In genomic region chr9:77960356-77961153, GRCh38 we compare ENCODE assay signal across 18 cellular contexts.
DNase-seq lines count a peak whose midpoint lies in the region; ATAC-seq and TF ChIP-seq lines count a peak whose summit lies in the region.
"Had no signal": no experiment of that assay in that cellular context is flagged by ENCODE, and none has a peak within 500 bp of the region (broad histone marks: within the 10 kb centered on the region; RNA-seq: fewer than 3 reads in every experiment).

No MANE protein-coding gene starts in this region.

- no peak for TF ChIP-seq CTCF in Loucy (conservative IDR thresholded peaks at IDR 0.05; ENCODE audit: low read length)
- TF ChIP-seq CTCF in neural progenitor cell (IDR thresholded peaks at IDR 0.05) = no peak
- TF ChIP-seq CTCF in type B pancreatic cell (conservative IDR thresholded peaks at IDR 0.05) = no peak

- no peaks in the 10 kb centered on the region for H3K27me3 ChIP-seq in Loucy (ENCODE audit: insufficient read depth, low read length, poor library complexity, severe bottlenecking)
- no peaks in the 10 kb centered on the region for H3K27me3 ChIP-seq in neural progenitor cell

- no peak overlapping the region for H3K4me3 ChIP-seq in Loucy (ENCODE audit: low read length, poor library complexity, severe bottlenecking)
- no peak overlapping the region for H3K4me3 ChIP-seq in neural progenitor cell
- H3K4me3 ChIP-seq: skin epidermis had no signal

- H3K4me1 ChIP-seq in Loucy (ENCODE audit: insufficient read depth, low read length, poor library complexity, severe bottlenecking) (peaks cover 93% of the 10 kb centered on the region), neural progenitor cell (peaks cover 41% of the 10 kb centered on the region)

- peaks cover 86% of the 10 kb centered on the region for H4K20me1 ChIP-seq in Loucy (ENCODE audit: insufficient read depth, low read length, poor library complexity, severe bottlenecking)
- peaks cover 72% of the 10 kb centered on the region for H4K20me1 ChIP-seq in neural progenitor cell (ENCODE audit: low read depth)

- H3K9me2 ChIP-seq in Loucy (replicated peaks; ENCODE audit: low read depth, low read length) = no peaks in the 10 kb centered on the region

- H3K36me3 Mint-ChIP-seq in neural progenitor cell = peaks cover 12% of the 10 kb centered on the region
- no peaks in the 10 kb centered on the region for H3K36me3 Mint-ChIP-seq in type B pancreatic cell

- H3K79me2 ChIP-seq in Loucy (ENCODE audit: insufficient read depth, low read length) = peaks cover 100% of the 10 kb centered on the region
- H3K79me2 ChIP-seq in neural progenitor cell (ENCODE audit: low read depth) = peaks cover 100% of the 10 kb centered on the region

- H3K4me2 ChIP-seq in Loucy (ENCODE audit: low read depth, low read length, poor library complexity, severe bottlenecking) = no peak overlapping the region
- peak overlapping the region; percentile 30 for H3K4me2 ChIP-seq in neural progenitor cell

- H3K4me1 Mint-ChIP-seq in neural progenitor cell (peaks cover 22% of the 10 kb centered on the region), type B pancreatic cell (ENCODE audit: unreplicated experiment) (peaks cover 36% of the 10 kb centered on the region)

- H3K27ac Mint-ChIP-seq in neural progenitor cell = no peak overlapping the region
- H3K27ac Mint-ChIP-seq in type B pancreatic cell = no peak overlapping the region
- H3K27ac Mint-ChIP-seq: activated naive CD8-positive, alpha-beta T cell had no signal

- H3K9ac ChIP-seq in Loucy (ENCODE audit: low read depth, low read length, poor library complexity, severe bottlenecking) (peak overlapping the region; percentile 46), neural progenitor cell (no peak overlapping the region)

- ATAC-seq in HG03097 (IDR thresholded peaks at IDR 0.05; ENCODE audit: low FRiP score, unreplicated experiment) (no peak), HG03571 (IDR thresholded peaks at IDR 0.05; ENCODE audit: unreplicated experiment) (no peak)

- no peak overlapping the region for H3K4me3 Mint-ChIP-seq in neural progenitor cell
- no peak overlapping the region for H3K4me3 Mint-ChIP-seq in type B pancreatic cell
- H3K4me3 Mint-ChIP-seq: activated naive CD8-positive, alpha-beta T cell; neural crest cell had no signal

- DNase-seq in CMK (ENCODE audit: low read depth) (peak; percentile 24), dermis blood vessel endothelial cell (peak; percentile 29), neural progenitor cell (ENCODE audit: low spot score) (peak; percentile 80), DMS79 (lab: John Stamatoyannopoulos, UW) (no peak), type B pancreatic cell (ENCODE audit: extremely low spot score, unreplicated experiment) (no peak)
- DNase-seq: activated CD8-positive, alpha-beta memory T cell treated with anti-CD3 and anti-CD28 coated beads, Interleukin-2, amount 50 U/mL, for 4 hours; AML-193; DMS153; hippocampal formation; NCI-H1092; NCI-H2171 treated with DMSO at 0.1 percent for 48 hours had no signal

- H3K36me3 ChIP-seq in Loucy (ENCODE audit: insufficient read depth, low read length) (0 out of 2 replicates have a peak, but pooled peaks cover 3% of the 10 kb centered on the region), neural progenitor cell (no peaks in the 10 kb centered on the region)

- H3K9me3 ChIP-seq in Loucy (ENCODE audit: insufficient read depth, low read depth, low read length) = no peaks in the 10 kb centered on the region
- H3K9me3 ChIP-seq in neural progenitor cell (ENCODE audit: low read depth) = no peaks in the 10 kb centered on the region

- no peak overlapping the region for H2AFZ ChIP-seq in Loucy (ENCODE audit: low read length)
- H2AFZ ChIP-seq in neural progenitor cell (replicated peaks) = no peak overlapping the region

- H3F3A ChIP-seq in Loucy (ENCODE audit: low read depth) (no peaks in the 10 kb centered on the region), neural progenitor cell (ENCODE audit: low read depth) (no peaks in the 10 kb centered on the region)

- H3K9me3 Mint-ChIP-seq in neural progenitor cell = peaks cover 20% of the 10 kb centered on the region
- H3K9me3 Mint-ChIP-seq in type B pancreatic cell = peaks cover 4% of the 10 kb centered on the region

- no peak overlapping the region for H3K27ac ChIP-seq in neural progenitor cell
- H3K27ac ChIP-seq: epithelial cell of prostate had no signal

- H3K27me3 Mint-ChIP-seq in neural progenitor cell (ENCODE audit: insufficient read depth, low read depth) = no peaks in the 10 kb centered on the region
- no peaks in the 10 kb centered on the region for H3K27me3 Mint-ChIP-seq in type B pancreatic cell
- H3K27me3 Mint-ChIP-seq: activated naive CD8-positive, alpha-beta T cell had no signal

Comparison
In these comparisons a context has a peak if more than half of its experiments do, and no peak if none do; other contexts are left out.
1. DNase-seq: peak in CMK (single experiment), dermis blood vessel endothelial cell (single experiment) and neural progenitor cell (single experiment); none in DMS79 (single experiment) and type B pancreatic cell (single experiment).